Comparison of ENCODE assay signal across 17 cellular contexts in genomic region chr20:5650191-5650691, GRCh38. TPM values are rescaled to one million over a fixed set of nuclear protein-coding genes. Genes with fewer than 3 reads are reported as not detected.
DNase-seq lines count a peak whose midpoint lies in the region; ATAC-seq and TF ChIP-seq lines count a peak whose summit lies in the region.
"Had no signal": no experiment of that assay in that cellular context is flagged by ENCODE, and none has a peak within 500 bp of the region (broad histone marks: within the 10 kb centered on the region; RNA-seq: fewer than 3 reads in every experiment).

No MANE protein-coding gene starts in this region.

- peaks cover 62% of the 10 kb centered on the region for H3K4me1 Mint-ChIP-seq in stimulated activated naive CD8-positive, alpha-beta T cell treated with anti-CD3 and anti-CD28 coated beads, Interleukin-15, Interleukin-2, amounts not matched to agents 100 ng/mL and 50 ng/mL, for 24 hours (ENCODE audit: low read depth)
- peaks cover 43% of the 10 kb centered on the region for H3K4me1 Mint-ChIP-seq in stimulated activated naive CD8-positive, alpha-beta T cell treated with anti-CD3 and anti-CD28 coated beads, Interleukin-15, amount 100 ng/mL, for 72 hours
- H3K4me1 Mint-ChIP-seq in stimulated activated naive B cell treated with anti-CD40 and anti-IgM and Interleukin-4, amounts not matched to agents 10 μg/mL and 1 μg/mL and 100 μg/mL, for 72 hours = peaks cover 41 to 83% of the 10 kb centered on the region in 2 donors
- H3K4me1 Mint-ChIP-seq in nephron progenitor cell = peaks cover 8% of the 10 kb centered on the region
- H3K4me1 Mint-ChIP-seq in HFFc6 (ENCODE audit: low read depth) = peaks cover 47% of the 10 kb centered on the region

- no peaks in the 10 kb centered on the region for H3K27me3 Mint-ChIP-seq in stimulated activated naive CD8-positive, alpha-beta T cell treated with anti-CD3 and anti-CD28 coated beads, Interleukin-15, Interleukin-2, amounts not matched to agents 100 ng/mL and 50 ng/mL, for 24 hours
- no peaks in the 10 kb centered on the region for H3K27me3 Mint-ChIP-seq in stimulated activated naive CD8-positive, alpha-beta T cell treated with anti-CD3 and anti-CD28 coated beads, Interleukin-15, amount 100 ng/mL, for 72 hours
- H3K27me3 Mint-ChIP-seq in stimulated activated naive B cell treated with anti-CD40 and anti-IgM and Interleukin-4, amounts not matched to agents 10 μg/mL and 1 μg/mL and 100 μg/mL, for 72 hours = no peaks in the 10 kb centered on the region
- no peaks in the 10 kb centered on the region for H3K27me3 Mint-ChIP-seq in nephron progenitor cell (ENCODE audit: low read depth, poor library complexity)
- H3K27me3 Mint-ChIP-seq in HFFc6 (ENCODE audit: insufficient read depth) = no peaks in the 10 kb centered on the region

- DNase-seq in stimulated activated naive CD8-positive, alpha-beta T cell treated with anti-CD3 and anti-CD28 coated beads, Interleukin-15, amount 100 ng/mL, for 72 hours = no peak
- DNase-seq in RWPE2 (ENCODE audit: low spot score) = no peak
- DNase-seq in stimulated activated naive B cell treated with anti-CD40 and anti-IgM and Interleukin-4, amounts not matched to agents 10 μg/mL and 1 μg/mL and 100 μg/mL, for 72 hours = peak; percentile 48
- no peak for DNase-seq in nephron progenitor cell
- no peak for DNase-seq in HFFc6
- DNase-seq in NCI-H82 (lab: John Stamatoyannopoulos, UW) = no peak
- DNase-seq: activated CD4-positive, alpha-beta T cell treated with anti-CD3 and anti-CD28 coated beads for 1 hour; activated effector memory CD4-positive, alpha-beta T cell treated with Interleukin-2 at 50 U/mL for 16 hours; DMS153; NCI-H1092; NCI-H526; upper lobe of right lung had no signal

- H3K27ac ChIP-seq in RWPE2 (ENCODE audit: poor library complexity, severe bottlenecking) = peak overlapping the region; percentile 99
- H3K27ac ChIP-seq: cardiac muscle cell, upper lobe of right lung had no signal

- TF ChIP-seq CTCF in RWPE2 (IDR thresholded peaks at IDR 0.05; ENCODE audit: poor library complexity, severe bottlenecking) (no peak), nephron progenitor cell (IDR thresholded peaks at IDR 0.05) (no peak), HFFc6 (IDR thresholded peaks at IDR 0.05) (no peak)

- H3K9me3 ChIP-seq in RWPE2 (ENCODE audit: severe bottlenecking) = no peaks in the 10 kb centered on the region
- H3K9me3 ChIP-seq: upper lobe of right lung had no signal

- no peaks in the 10 kb centered on the region for H3K36me3 ChIP-seq in RWPE2 (ENCODE audit: low read depth)
- H3K36me3 ChIP-seq: cardiac muscle cell, upper lobe of right lung had no signal

- no peak for ATAC-seq in stimulated activated naive CD8-positive, alpha-beta T cell treated with anti-CD3 and anti-CD28 coated beads, Interleukin-15, amount 100 ng/mL, for 72 hours
- ATAC-seq in HG02885 (IDR thresholded peaks at IDR 0.05; ENCODE audit: poor library complexity, unreplicated experiment) (peak; percentile 33), RWPE2 (ENCODE audit: low read depth) (no peak)
- ATAC-seq in stimulated activated naive B cell treated with anti-CD40 and anti-IgM and Interleukin-4, amounts not matched to agents 10 μg/mL and 1 μg/mL and 100 μg/mL, for 72 hours (replicated peaks) = peak; percentile 74 to 75
- ATAC-seq: HCT116, SK-N-SH treated with all-trans-retinoic acid at 6 μM for 48 hours, upper lobe of right lung had no signal

- no peak overlapping the region for H3K4me3 Mint-ChIP-seq in stimulated activated naive CD8-positive, alpha-beta T cell treated with anti-CD3 and anti-CD28 coated beads, Interleukin-15, Interleukin-2, amounts not matched to agents 100 ng/mL and 50 ng/mL, for 24 hours
- no peak overlapping the region for H3K4me3 Mint-ChIP-seq in stimulated activated naive CD8-positive, alpha-beta T cell treated with anti-CD3 and anti-CD28 coated beads, Interleukin-15, amount 100 ng/mL, for 72 hours
- no peak overlapping the region for H3K4me3 Mint-ChIP-seq in stimulated activated naive B cell treated with anti-CD40 and anti-IgM and Interleukin-4, amounts not matched to agents 10 μg/mL and 1 μg/mL and 100 μg/mL, for 72 hours
- no peak overlapping the region for H3K4me3 Mint-ChIP-seq in nephron progenitor cell
- no peak overlapping the region for H3K4me3 Mint-ChIP-seq in HFFc6

- H3K9me3 Mint-ChIP-seq in stimulated activated naive CD8-positive, alpha-beta T cell treated with anti-CD3 and anti-CD28 coated beads, Interleukin-15, Interleukin-2, amounts not matched to agents 100 ng/mL and 50 ng/mL, for 24 hours = no peaks in the 10 kb centered on the region
- H3K9me3 Mint-ChIP-seq in stimulated activated naive CD8-positive, alpha-beta T cell treated with anti-CD3 and anti-CD28 coated beads, Interleukin-15, amount 100 ng/mL, for 72 hours = no peaks in the 10 kb centered on the region
- H3K9me3 Mint-ChIP-seq in stimulated activated naive B cell treated with anti-CD40 and anti-IgM and Interleukin-4, amounts not matched to agents 10 μg/mL and 1 μg/mL and 100 μg/mL, for 72 hours = peaks cover 0 to 1% of the 10 kb centered on the region in 2 donors
- H3K9me3 Mint-ChIP-seq in nephron progenitor cell (no peaks in the 10 kb centered on the region), HFFc6 (no peaks in the 10 kb centered on the region)

- peak overlapping the region; percentile 59 for H3K27ac Mint-ChIP-seq in stimulated activated naive CD8-positive, alpha-beta T cell treated with anti-CD3 and anti-CD28 coated beads, Interleukin-15, Interleukin-2, amounts not matched to agents 100 ng/mL and 50 ng/mL, for 24 hours
- no peak overlapping the region for H3K27ac Mint-ChIP-seq in stimulated activated naive CD8-positive, alpha-beta T cell treated with anti-CD3 and anti-CD28 coated beads, Interleukin-15, amount 100 ng/mL, for 72 hours
- peak overlapping the region; percentile 94 for H3K27ac Mint-ChIP-seq in stimulated activated naive B cell treated with anti-CD40 and anti-IgM and Interleukin-4, amounts not matched to agents 10 μg/mL and 1 μg/mL and 100 μg/mL, for 72 hours
- H3K27ac Mint-ChIP-seq in nephron progenitor cell = no peak overlapping the region
- H3K27ac Mint-ChIP-seq in HFFc6 = no peak overlapping the region

- no peaks in the 10 kb centered on the region for H3K36me3 Mint-ChIP-seq in stimulated activated naive CD8-positive, alpha-beta T cell treated with anti-CD3 and anti-CD28 coated beads, Interleukin-15, Interleukin-2, amounts not matched to agents 100 ng/mL and 50 ng/mL, for 24 hours (ENCODE audit: low read depth)
- H3K36me3 Mint-ChIP-seq in stimulated activated naive B cell treated with anti-CD40 and anti-IgM and Interleukin-4, amounts not matched to agents 10 μg/mL and 1 μg/mL and 100 μg/mL, for 72 hours = peaks cover 0 to 1% of the 10 kb centered on the region in 2 donors
- no peaks in the 10 kb centered on the region for H3K36me3 Mint-ChIP-seq in nephron progenitor cell (ENCODE audit: low read depth)
- H3K36me3 Mint-ChIP-seq in HFFc6 (ENCODE audit: low read depth) = no peaks in the 10 kb centered on the region

- H3K4me3 ChIP-seq in RWPE2 (ENCODE audit: severe bottlenecking) = no peak overlapping the region
- H3K4me3 ChIP-seq: cardiac muscle cell, upper lobe of right lung had no signal

- H3K27me3 ChIP-seq in RWPE2 (ENCODE audit: insufficient read depth, poor library complexity, severe bottlenecking) = no peaks in the 10 kb centered on the region
- H3K27me3 ChIP-seq: cardiac muscle cell, upper lobe of right lung had no signal

- peaks cover 61% of the 10 kb centered on the region for H3K4me1 ChIP-seq in RWPE2 (ENCODE audit: insufficient read depth, poor library complexity, severe bottlenecking)

RNA-seq across cellular contexts. Expression of gene GPCPD1, which starts 39.4 kb away (rescaled TPM):
- total RNA-seq in HFFc6 (2021; fragmentation: NEBNext Ultra II Directional; extraction: Animal tissue kit (Norgen Biotek cat#: 25700)) = 10 to 100 TPM; 15.1 to 18.5 (median 16.4) TPM

Comparison
In these comparisons a context has a peak if more than half of its experiments do, and no peak if none do; other contexts are left out.
1. H3K27ac Mint-ChIP-seq: peak in stimulated activated naive CD8-positive, alpha-beta T cell treated with anti-CD3 and anti-CD28 coated beads, Interleukin-15, Interleukin-2, amounts not matched to agents 100 ng/mL and 50 ng/mL, for 24 hours (single experiment) and stimulated activated naive B cell treated with anti-CD40 and anti-IgM and Interleukin-4, amounts not matched to agents 10 μg/mL and 1 μg/mL and 100 μg/mL, for 72 hours (single experiment); none in stimulated activated naive CD8-positive, alpha-beta T cell treated with anti-CD3 and anti-CD28 coated beads, Interleukin-15, amount 100 ng/mL, for 72 hours (0 of 2), nephron progenitor cell (single experiment) and HFFc6 (single experiment).
2. ATAC-seq: peak in HG02885 (single experiment) and stimulated activated naive B cell treated with anti-CD40 and anti-IgM and Interleukin-4, amounts not matched to agents 10 μg/mL and 1 μg/mL and 100 μg/mL, for 72 hours (2 of 2); none in stimulated activated naive CD8-positive, alpha-beta T cell treated with anti-CD3 and anti-CD28 coated beads, Interleukin-15, amount 100 ng/mL, for 72 hours (single experiment) and RWPE2 (single experiment).